In genomic region chr10:132648072-132648855, GRCh38 we compare ENCODE assay signal across 20 cellular contexts.
DNase-seq lines count a peak whose midpoint lies in the region; ATAC-seq and TF ChIP-seq lines count a peak whose summit lies in the region.
"Had no signal": no experiment of that assay in that cellular context is flagged by ENCODE, and none has a peak within 500 bp of the region (broad histone marks: within the 10 kb centered on the region; RNA-seq: fewer than 3 reads in every experiment).

No MANE protein-coding gene starts in this region.

- H3K4me2 ChIP-seq in neural cell (ENCODE audit: low read length): no peak overlapping the region

- TF ChIP-seq EP300 in neural cell (conservative IDR thresholded peaks at IDR 0.05; ENCODE audit: poor library complexity, severe bottlenecking) (no peak), suprapubic skin (IDR thresholded peaks at IDR 0.05) (no peak)

- no peaks in the 10 kb centered on the region for H3K27me3 Mint-ChIP-seq in T-helper 17 cell
- H3K27me3 Mint-ChIP-seq: CD4-positive, CD25-positive, alpha-beta regulatory T cell had no signal

- peaks cover 6% of the 10 kb centered on the region for H3K4me1 ChIP-seq in suprapubic skin
- H3K4me1 ChIP-seq: breast epithelium, right lobe of liver had no signal

- DNase-seq in T-helper 17 cell (no peak), globus pallidus (ENCODE audit: low spot score) (peak; percentile 95), suprapubic skin (ENCODE audit: low spot score in 2 of 2) (peak; percentile 42 to 72), NCI-H2029 treated with DMSO at 0.1 percent for 48 hours (lab: John Stamatoyannopoulos, UW) (no peak)
- DNase-seq in activated naive CD4-positive, alpha-beta T cell treated with anti-CD3 and anti-CD28 coated beads, Interleukin-2, amount 50 U/mL, for 16 hours: no peak
- no peak for DNase-seq in effector CD8-positive, alpha-beta T cell (lab: John Stamatoyannopoulos, UW)
- DNase-seq: CD4-positive, CD25-positive, alpha-beta regulatory T cell; MG63; NCI-H524; testis had no signal

- H3K79me2 ChIP-seq in neural cell (replicated peaks; ENCODE audit: insufficient read depth, low read length): no peaks in the 10 kb centered on the region

- no peak overlapping the region for H3K9ac ChIP-seq in neural cell (ENCODE audit: low read length)

- TF ChIP-seq RAD21 in neural cell (conservative IDR thresholded peaks at IDR 0.05): no peak

- H3K9me3 ChIP-seq in T-helper 17 cell (ENCODE audit: control insufficient read depth, low read length, poor library complexity, severe bottlenecking) (no peaks in the 10 kb centered on the region), neural cell (ENCODE audit: low read length) (no peaks in the 10 kb centered on the region), suprapubic skin (no peaks in the 10 kb centered on the region)
- H3K9me3 ChIP-seq: breast epithelium, heart left ventricle, MG63, right lobe of liver, testis had no signal

- TF ChIP-seq CTCF in neural cell (IDR thresholded peaks at IDR 0.05; ENCODE audit: poor library complexity, severe bottlenecking) (no peak), suprapubic skin (IDR thresholded peaks at IDR 0.05) (no peak)

- peak overlapping the region; percentile 10 for H2AFZ ChIP-seq in neural cell (ENCODE audit: low read depth, low read length)

- H3K4me1 Mint-ChIP-seq in T-helper 17 cell: peaks cover 12% of the 10 kb centered on the region

- no peak for ATAC-seq in T-helper 17 cell
- no peak for ATAC-seq in esophagus mucosa
- ATAC-seq: heart left ventricle, K562, right lobe of liver had no signal

- H4K20me1 ChIP-seq in neural cell (ENCODE audit: insufficient read depth): no peaks in the 10 kb centered on the region

- H3K27ac ChIP-seq in neural cell (ENCODE audit: low read length) (no peak overlapping the region), suprapubic skin (no peak overlapping the region)
- H3K27ac ChIP-seq: breast epithelium, coronary artery, heart left ventricle, right lobe of liver, SK-N-MC, testis had no signal

- H3K27me3 ChIP-seq in neural cell (ENCODE audit: insufficient read depth, low read depth, low read length) (no peaks in the 10 kb centered on the region), suprapubic skin (no peaks in the 10 kb centered on the region)
- H3K27me3 ChIP-seq: breast epithelium, heart left ventricle, MG63, right lobe of liver, testis had no signal

- no peak overlapping the region for H3K4me3 Mint-ChIP-seq in T-helper 17 cell
- H3K4me3 Mint-ChIP-seq: CD4-positive, CD25-positive, alpha-beta regulatory T cell; T-helper 2 cell treated with Interferon-gamma antibody and Interleukin-4, amounts not matched to agents 5 μg/mL and 100 μg/mL, for 36 hours had no signal

- no peaks in the 10 kb centered on the region for H3K36me3 Mint-ChIP-seq in T-helper 17 cell (ENCODE audit: low read depth)

- no peaks in the 10 kb centered on the region for H3F3A ChIP-seq in neural cell (ENCODE audit: insufficient read depth, low read length, poor library complexity, severe bottlenecking)

- H3K36me3 ChIP-seq in neural cell (ENCODE audit: insufficient read depth, low read length): no peaks in the 10 kb centered on the region
- H3K36me3 ChIP-seq in suprapubic skin: peaks cover 27% of the 10 kb centered on the region
- H3K36me3 ChIP-seq: breast epithelium, MG63 had no signal

- H3K9me2 ChIP-seq in neural cell (ENCODE audit: insufficient read depth, low read length): no peaks in the 10 kb centered on the region

- H3K4me3 ChIP-seq in neural cell (ENCODE audit: low read length) (no peak overlapping the region), suprapubic skin (no peak overlapping the region)
- H3K4me3 ChIP-seq: breast epithelium, coronary artery, heart left ventricle, K562, lung, MG63, right lobe of liver, SK-N-MC, testis had no signal

- peak overlapping the region; percentile 41 for H3K27ac Mint-ChIP-seq in T-helper 17 cell
- H3K27ac Mint-ChIP-seq: T-helper 2 cell treated with Interferon-gamma antibody and Interleukin-4, amounts not matched to agents 5 μg/mL and 100 μg/mL, for 36 hours had no signal

- WGBS in suprapubic skin: 82% methylated on average over 26 of the region's 26 CpGs

- TF ChIP-seq POLR2A in suprapubic skin (IDR thresholded peaks at IDR 0.05): no peak

TF ChIP-seq in neural cell, 6 proteins besides CTCF, POLR2A, EP300 and RAD21:
- no peak for TF ChIP-seq REST (IDR thresholded peaks at IDR 0.05; ENCODE audit: borderline replicate concordance)
- no peak for TF ChIP-seq MXI1 (conservative IDR thresholded peaks at IDR 0.05; ENCODE audit: poor library complexity, severe bottlenecking)
- TF ChIP-seq TAF1 (IDR thresholded peaks at IDR 0.05; ENCODE audit: low read depth): no peak
- no peak for TF ChIP-seq EZH2 (IDR thresholded peaks at IDR 0.05; ENCODE audit: borderline replicate concordance, insufficient read depth, low read length, poor library complexity, severe bottlenecking)
- TF ChIP-seq SMC3 (conservative IDR thresholded peaks at IDR 0.05; ENCODE audit: poor library complexity): no peak
- no peak for TF ChIP-seq POLR2AphosphoS5 (IDR thresholded peaks at IDR 0.05)
TF ChIP-seq in neural cell: peak in this region for 0.

Comparison
In these comparisons a context has a peak if more than half of its experiments do, and no peak if none do; other contexts are left out.
1. DNase-seq: peak in globus pallidus (single experiment) and suprapubic skin (2 of 2); none in T-helper 17 cell (0 of 3), NCI-H2029 treated with DMSO at 0.1 percent for 48 hours (single experiment), activated naive CD4-positive, alpha-beta T cell treated with anti-CD3 and anti-CD28 coated beads, Interleukin-2, amount 50 U/mL, for 16 hours (single experiment) and effector CD8-positive, alpha-beta T cell (single experiment).